In genomic region chr19:4700573-4700970, GRCh38 we compare ENCODE assay signal across 18 cellular contexts. TPM values are rescaled to one million over a fixed set of nuclear protein-coding genes. Genes with fewer than 3 reads are reported as not detected.
DNase-seq lines count a peak whose midpoint lies in the region; ATAC-seq, FAIRE-seq and TF ChIP-seq lines count a peak whose summit lies in the region.
"Had no signal": no experiment of that assay in that cellular context is flagged by ENCODE, and none has a peak within 500 bp of the region (broad histone marks: within the 10 kb centered on the region; RNA-seq: fewer than 3 reads in every experiment).

No MANE protein-coding gene starts in this region.

- H3K4me2 ChIP-seq in DND-41 (ENCODE audit: insufficient read depth, low read length) (no peak overlapping the region), astrocyte (ENCODE audit: low read length) (no peak overlapping the region)

- H3K4me1 Mint-ChIP-seq in astrocyte (ENCODE audit: low read depth, unreplicated experiment), result peaks cover 4% of the 10 kb centered on the region

- no peaks in the 10 kb centered on the region for H3K79me2 ChIP-seq in DND-41 (ENCODE audit: insufficient read depth, low read length)
- no peaks in the 10 kb centered on the region for H3K79me2 ChIP-seq in astrocyte (ENCODE audit: insufficient read depth, low read length)

- no peaks in the 10 kb centered on the region for H3K4me1 ChIP-seq in DND-41 (ENCODE audit: insufficient read depth, low read length)
- peaks cover 13% of the 10 kb centered on the region for H3K4me1 ChIP-seq in astrocyte (ENCODE audit: insufficient read depth, low read length)
- no peaks in the 10 kb centered on the region for H3K4me1 ChIP-seq in kidney (ENCODE audit: control insufficient read depth in 1 of 2, insufficient read depth in 1 of 2, low read depth in 1 of 2, low read length in 2 of 2)

- H3K9ac ChIP-seq in DND-41 (ENCODE audit: low read depth, low read length) (no peak overlapping the region), astrocyte (ENCODE audit: low read length) (no peak overlapping the region), kidney (ENCODE audit: low read length in 2 of 2) (no peak overlapping the region)

- no peak overlapping the region for H2AFZ ChIP-seq in DND-41 (ENCODE audit: low read depth, low read length)
- H2AFZ ChIP-seq in astrocyte (ENCODE audit: low read depth, low read length), result no peak overlapping the region

- intact Hi-C loops in kidney (cut with DNase I), result no loop called here

- H3K4me3 ChIP-seq in DND-41 (ENCODE audit: low read depth in 1 of 2, low read length in 2 of 2) (no peak overlapping the region), astrocyte (ENCODE audit: insufficient read depth, low read depth, low read length) (no peak overlapping the region), kidney (ENCODE audit: low read length in 2 of 2) (no peak overlapping the region)

- H3K9me3 ChIP-seq in DND-41 (ENCODE audit: insufficient read depth, low read length, severe bottlenecking), result no peaks in the 10 kb centered on the region
- H3K9me3 ChIP-seq in astrocyte (ENCODE audit: insufficient read depth, low read depth, low read length), result no peaks in the 10 kb centered on the region
- no peaks in the 10 kb centered on the region for H3K9me3 ChIP-seq in kidney (ENCODE audit: control insufficient read depth in 1 of 2, low read length in 2 of 2)

- peaks cover 8% of the 10 kb centered on the region; the same call in 1 of the 2 replicates for H4K20me1 ChIP-seq in DND-41 (ENCODE audit: insufficient read depth, low read length)
- H4K20me1 ChIP-seq in astrocyte (ENCODE audit: insufficient read depth, low read length), result no peaks in the 10 kb centered on the region

- no peaks in the 10 kb centered on the region for H3K27me3 ChIP-seq in DND-41 (ENCODE audit: insufficient read depth, low read length, poor library complexity)
- no peaks in the 10 kb centered on the region for H3K27me3 ChIP-seq in astrocyte (ENCODE audit: insufficient read depth, low read length)

- peaks cover 18% of the 10 kb centered on the region for H3K36me3 Mint-ChIP-seq in astrocyte (ENCODE audit: low read depth, unreplicated experiment)

- in situ Hi-C loops in G401 (cut with HindIII; ENCODE audit: low sequenced_read_pairs), result no loop called here

- H3K27ac Mint-ChIP-seq in astrocyte (ENCODE audit: unreplicated experiment), result no peak overlapping the region

- no peaks in the 10 kb centered on the region for H3K27me3 Mint-ChIP-seq in astrocyte (ENCODE audit: low read depth, unreplicated experiment)

- H3K36me3 ChIP-seq in DND-41 (ENCODE audit: insufficient read depth, low read length) (peaks cover 82% of the 10 kb centered on the region), astrocyte (ENCODE audit: insufficient read depth, low read length) (peaks cover 31% of the 10 kb centered on the region), kidney (ENCODE audit: control insufficient read depth in 1 of 2, insufficient read depth in 2 of 2, low read length in 2 of 2) (peaks cover 15 to 45% of the 10 kb centered on the region in 2 donors)

- H3K27ac ChIP-seq in DND-41 (ENCODE audit: low read length), result no peak overlapping the region
- H3K27ac ChIP-seq in astrocyte (ENCODE audit: low read depth, low read length), result no peak overlapping the region
- H3K27ac ChIP-seq in kidney (ENCODE audit: low read depth in 2 of 2, low read length in 2 of 2), result no peak overlapping the region
- H3K27ac ChIP-seq: C4-2B had no signal

- no peak for ATAC-seq in DND-41 (ENCODE audit: insufficient read depth, low read depth)
- no peak for ATAC-seq in GM18517 (IDR thresholded peaks at IDR 0.05; ENCODE audit: unreplicated experiment)
- ATAC-seq in GM18907 (IDR thresholded peaks at IDR 0.05; ENCODE audit: unreplicated experiment), result no peak
- ATAC-seq in GM21737 (IDR thresholded peaks at IDR 0.05; ENCODE audit: unreplicated experiment), result no peak

- TF ChIP-seq CTCF in DND-41 (IDR thresholded peaks at IDR 0.05; ENCODE audit: borderline replicate concordance, extremely low read depth, low read length, poor library complexity, severe bottlenecking) (peak; percentile 19), astrocyte (IDR thresholded peaks at IDR 0.05; ENCODE audit: insufficient read depth, low read depth, low read length) (no peak), kidney (IDR thresholded peaks at IDR 0.05; ENCODE audit: borderline replicate concordance, extremely low read depth, insufficient read depth) (no peak)

- FAIRE-seq in astrocyte (lab: Jason Lieb, UNC) (no peak), kidney (lab: Jason Lieb, UNC) (no peak)
- FAIRE-seq: A204.1 had no signal

- H3K4me3 Mint-ChIP-seq in astrocyte (ENCODE audit: unreplicated experiment), result peak overlapping the region; percentile 45

- no peak for DNase-seq in DND-41
- DNase-seq in NCI-H2171 (lab: John Stamatoyannopoulos, UW), result peak; percentile 90
- DNase-seq in astrocyte (ENCODE audit: low read depth), result no peak
- DNase-seq in kidney, result peak; percentile 52
- no peak for DNase-seq in G401 (ENCODE audit: low spot score)
- DNase-seq: EL, KBM-7, NCI-H1092, NCI-H146, NCI-H2081 treated with DMSO at 0.1 percent for 48 hours, NCI-H2227 treated with DMSO at 0.1 percent for 48 hours, NCI-H524, SIG-M5 had no signal

- H3K9me3 Mint-ChIP-seq in astrocyte (ENCODE audit: unreplicated experiment), result no peaks in the 10 kb centered on the region

RNA-seq across cellular contexts. Expression of gene DPP9, which starts 23.1 kb away (rescaled TPM):
- total RNA-seq in astrocyte, result 44.8 and 50.0 TPM in 2 replicates
- 61.9 TPM for total RNA-seq in kidney
- polyA plus RNA-seq in kidney (ENCODE audit: insufficient read depth, low read depth, low replicate concordance), result 14.0 TPM
- 20.4 and 22.5 TPM in 2 replicates for total RNA-seq in G401 (2014; rRNA removed; shearing (Covaris generic))

RNA-seq across cellular contexts. Expression of gene MYDGF, which starts 30.4 kb away (rescaled TPM):
- total RNA-seq in astrocyte (131 and 153 TPM in 2 replicates), kidney (75.8 TPM)
- 85.5 TPM for polyA plus RNA-seq in kidney (ENCODE audit: insufficient read depth, low read depth, low replicate concordance)
- total RNA-seq in G401 (2014; rRNA removed; shearing (Covaris generic)), result 182 and 187 TPM in 2 replicates

Comparison
In these comparisons a context has a peak if more than half of its experiments do, and no peak if none do; other contexts are left out.
1. DNase-seq: peak in NCI-H2171 (single experiment) and kidney (single experiment); none in DND-41 (single experiment), astrocyte (single experiment) and G401 (single experiment).